ENCODE assay signal across 2 cellular contexts in genomic region chr11:9386901-9387300, GRCh38.
TF ChIP-seq lines count a peak whose summit lies in the region.

No MANE protein-coding gene starts in this region.

TF ChIP-seq in SK-N-SH, 30 proteins besides CTCF, POLR2A, EP300 and RAD21 (continued from another document):
- TF ChIP-seq ZBTB33 (IDR thresholded peaks at IDR 0.05; ENCODE audit: borderline replicate concordance, low read depth): no peak
- no peak for TF ChIP-seq YY1 (IDR thresholded peaks at IDR 0.05; ENCODE audit: low read depth)
- TF ChIP-seq JUND (IDR thresholded peaks at IDR 0.05): no peak
- no peak for TF ChIP-seq NRF1 (IDR thresholded peaks at IDR 0.05; ENCODE audit: low read depth, low read length)
- no peak for TF ChIP-seq NFIC (IDR thresholded peaks at IDR 0.05; ENCODE audit: borderline replicate concordance)
- TF ChIP-seq RCOR1 (IDR thresholded peaks at IDR 0.05; ENCODE audit: low read length): no peak
- no peak for TF ChIP-seq FOSL2 (IDR thresholded peaks at IDR 0.05; ENCODE audit: borderline replicate concordance, low read depth)
- no peak for TF ChIP-seq USF2 (IDR thresholded peaks at IDR 0.05; ENCODE audit: borderline replicate concordance, low read depth, low read length)

TF ChIP-seq in SK-N-SH treated with all-trans-retinoic acid at 6 μM for 48 hours, 23 proteins besides CTCF, POLR2A, EP300 and RAD21 (continued from another document):
- TF ChIP-seq POU6F1 (CRISPR knock-in tag; IDR thresholded peaks at IDR 0.05; ENCODE audit: borderline replicate concordance, low read depth) (no peak), OSR1 (CRISPR knock-in tag; IDR thresholded peaks at IDR 0.05) (no peak), PPARA (CRISPR knock-in tag; IDR thresholded peaks at IDR 0.05; ENCODE audit: borderline replicate concordance) (no peak), ARNTL (CRISPR knock-in tag; IDR thresholded peaks at IDR 0.05; ENCODE audit: borderline replicate concordance, low read depth) (no peak), RARB (CRISPR knock-in tag; IDR thresholded peaks at IDR 0.05) (no peak), CSDC2 (CRISPR knock-in tag; IDR thresholded peaks at IDR 0.05) (no peak), ZNF8 (CRISPR knock-in tag; IDR thresholded peaks at IDR 0.05) (no peak), SNAI2 (CRISPR knock-in tag; IDR thresholded peaks at IDR 0.05) (no peak), TCF4 (CRISPR knock-in tag; IDR thresholded peaks at IDR 0.05; ENCODE audit: borderline replicate concordance) (no peak)
